In the genomic region with DNA sequence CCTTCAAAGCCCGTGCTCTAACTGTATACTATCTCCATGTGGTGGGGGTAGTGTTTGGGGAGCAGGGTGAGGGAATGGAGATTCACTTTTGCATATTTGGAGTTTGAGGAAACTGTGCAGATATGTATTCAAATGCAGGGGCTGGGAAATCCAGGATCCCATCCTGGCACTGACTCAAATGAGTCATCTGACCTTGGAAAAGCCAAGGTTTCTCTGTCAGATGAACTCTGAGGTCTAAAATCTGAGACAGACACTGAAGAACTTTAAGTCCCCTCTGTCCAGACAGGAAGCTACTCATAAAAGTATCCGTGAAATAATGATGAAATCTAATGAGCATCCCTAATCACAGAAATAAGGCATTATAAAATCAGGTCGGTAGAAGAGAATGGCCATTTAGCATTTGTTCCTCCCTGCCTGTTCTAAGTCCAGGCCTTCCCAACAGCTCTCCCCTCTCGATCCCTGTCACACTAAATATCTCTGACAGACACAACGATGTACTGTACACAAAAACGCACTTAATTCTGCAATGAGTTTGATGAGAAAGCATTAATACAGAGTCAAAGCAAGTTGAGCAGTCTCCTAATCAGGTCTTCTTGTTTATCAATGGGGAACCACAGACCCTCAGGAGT, we compare ENCODE assay signal across 15 cellular contexts. TPM values are rescaled to one million over a fixed set of nuclear protein-coding genes. Genes with fewer than 3 reads are reported as not detected.
A peak's percentile ranks its signal among the peaks of the same experiment; 100 is the strongest.
DNase-seq lines count a peak whose midpoint lies in the region; ATAC-seq and TF ChIP-seq lines count a peak whose summit lies in the region.
"Had no signal": no experiment of that assay in that cellular context is flagged by ENCODE, and none has a peak within 500 bp of the region (broad histone marks: within the 10 kb centered on the region; RNA-seq: fewer than 3 reads in every experiment).

No MANE protein-coding gene starts in this region.

- DNase-seq in CD4-positive, alpha-beta memory T cell: no peak
- no peak for DNase-seq in HFFc6
- peak; percentile 44 for DNase-seq in brain microvascular endothelial cell
- DNase-seq in myocyte (ENCODE audit: low read depth): peak; percentile 52
- DNase-seq in glutamatergic neuron: no peak
- no peak for DNase-seq in NCI-H524 (lab: John Stamatoyannopoulos, UW)
- DNase-seq in COLO668 (lab: John Stamatoyannopoulos, UW; ENCODE audit: unreplicated experiment): no peak
- DNase-seq: activated CD8-positive, alpha-beta memory T cell treated with anti-CD3 and anti-CD28 coated beads for 24 hours; DMS153; H9; KBM-7; NCI-H2029 treated with DMSO at 0.1 percent for 48 hours; testis had no signal

- H3K9me3 ChIP-seq in CD4-positive, alpha-beta memory T cell (ENCODE audit: control insufficient read depth in 1 of 2, low read length in 2 of 2): no peaks in the 10 kb centered on the region
- H3K9me3 ChIP-seq: testis had no signal

- no peaks in the 10 kb centered on the region for H3K27me3 Mint-ChIP-seq in CD4-positive, alpha-beta memory T cell
- no peaks in the 10 kb centered on the region; the same call in 1 of the 2 replicates for H3K27me3 Mint-ChIP-seq in HFFc6 (ENCODE audit: insufficient read depth)
- peaks cover 8% of the 10 kb centered on the region for H3K27me3 Mint-ChIP-seq in glutamatergic neuron (ENCODE audit: unreplicated experiment)

- in situ Hi-C loops in brain microvascular endothelial cell (cut with HindIII; ENCODE audit: low pct_ligation_motif_present, low sequenced_read_pairs): no loop called here

- H3K4me1 Mint-ChIP-seq in CD4-positive, alpha-beta memory T cell: peaks cover 58 to 82% (median 72%) of the 10 kb centered on the region in 4 donors
- H3K4me1 Mint-ChIP-seq in HFFc6 (ENCODE audit: low read depth) (peaks cover 25% of the 10 kb centered on the region), glutamatergic neuron (ENCODE audit: low read depth, unreplicated experiment) (peaks cover 40% of the 10 kb centered on the region)

- peak overlapping the region; percentile 38 to 74 (median 53) for H3K27ac Mint-ChIP-seq in CD4-positive, alpha-beta memory T cell
- H3K27ac Mint-ChIP-seq in HFFc6 (peak overlapping the region; percentile 47), glutamatergic neuron (ENCODE audit: unreplicated experiment) (no peak overlapping the region)
- H3K27ac Mint-ChIP-seq: T-helper 1 cell treated with Interleukin-12 subunit alpha and Interleukin-12 subunit beta and Interleukin-4 antibody, amounts not matched to agents 30 μg/mL and 1 μg/mL, for 36 hours had no signal

- no peak overlapping the region for H3K4me3 ChIP-seq in CD4-positive, alpha-beta memory T cell (ENCODE audit: low read length in 2 of 2)
- no peak overlapping the region for H3K4me3 ChIP-seq in brain microvascular endothelial cell (ENCODE audit: low read depth, low read length)
- H3K4me3 ChIP-seq: testis had no signal

- ATAC-seq in HG03139 (IDR thresholded peaks at IDR 0.05; ENCODE audit: unreplicated experiment): no peak

- H3K4me1 ChIP-seq in CD4-positive, alpha-beta memory T cell (ENCODE audit: insufficient read depth, low read length): peaks cover 65% of the 10 kb centered on the region
- H3K4me1 ChIP-seq: testis had no signal

- H3K36me3 Mint-ChIP-seq in CD4-positive, alpha-beta memory T cell: peaks cover 34 to 36% of the 10 kb centered on the region in 2 donors
- H3K36me3 Mint-ChIP-seq in HFFc6 (ENCODE audit: low read depth) (peaks cover 21% of the 10 kb centered on the region), glutamatergic neuron (ENCODE audit: unreplicated experiment) (peaks cover 14% of the 10 kb centered on the region)

- H3K9me3 Mint-ChIP-seq in CD4-positive, alpha-beta memory T cell: peaks cover 0 to 5% (median 0%) of the 10 kb centered on the region in 8 donors
- H3K9me3 Mint-ChIP-seq in HFFc6: peaks cover 6% of the 10 kb centered on the region; the same call in 1 of the 2 replicates
- peaks cover 16% of the 10 kb centered on the region for H3K9me3 Mint-ChIP-seq in glutamatergic neuron (ENCODE audit: unreplicated experiment)

- POLR2A ChIA-PET in CD4-positive, alpha-beta memory T cell (lab: Charles Lee; ENCODE audit: partially characterized antibody): interaction anchor here (1.0 to 7.4 kb wide), 2 partner anchors 14 to 44 kb away, joined by 3 to 53 read pairs; a partner anchor contains a TSS

- no peaks in the 10 kb centered on the region for H3K27me3 ChIP-seq in CD4-positive, alpha-beta memory T cell (ENCODE audit: insufficient read depth, low read length)
- no peaks in the 10 kb centered on the region for H3K27me3 ChIP-seq in brain microvascular endothelial cell (replicated peaks)
- H3K27me3 ChIP-seq: testis had no signal

- intact Hi-C loops in CD4-positive, alpha-beta memory T cell (cut with micrococcal nuclease): no loop called here

- H3K27ac ChIP-seq in CD4-positive, alpha-beta memory T cell (ENCODE audit: low read depth, low read length): no peak overlapping the region
- no peak overlapping the region for H3K27ac ChIP-seq in brain microvascular endothelial cell
- H3K27ac ChIP-seq: testis had no signal

- peak overlapping the region in 1 of 8 donors; percentile 38 for H3K4me3 Mint-ChIP-seq in CD4-positive, alpha-beta memory T cell
- H3K4me3 Mint-ChIP-seq in HFFc6: no peak overlapping the region
- no peak overlapping the region for H3K4me3 Mint-ChIP-seq in glutamatergic neuron (ENCODE audit: unreplicated experiment)
- H3K4me3 Mint-ChIP-seq: H9; T-helper 1 cell treated with Interleukin-12 subunit alpha and Interleukin-12 subunit beta and Interleukin-4 antibody, amounts not matched to agents 30 μg/mL and 1 μg/mL, for 36 hours had no signal

- TF ChIP-seq CTCF in HFFc6 (IDR thresholded peaks at IDR 0.05): no peak
- no peak for TF ChIP-seq CTCF in brain microvascular endothelial cell (IDR thresholded peaks at IDR 0.05; ENCODE audit: low read depth, low read length, missing control alignments)
- no peak for TF ChIP-seq CTCF in glutamatergic neuron (IDR thresholded peaks at IDR 0.05; ENCODE audit: partially characterized antibody, unreplicated experiment)

- CTCF ChIA-PET in CD4-positive, alpha-beta memory T cell (lab: Charles Lee; ENCODE audit: partially characterized antibody): interaction anchor here (1.1 to 2.1 kb wide), 4 partner anchors 13 to 49 kb away, joined by 3 to 5 read pairs (median 4); no protein-coding TSS in a partner anchor

- peaks cover 6% of the 10 kb centered on the region for H3K36me3 ChIP-seq in CD4-positive, alpha-beta memory T cell (ENCODE audit: insufficient read depth, low read length)
- H3K36me3 ChIP-seq in brain microvascular endothelial cell (replicated peaks): no peaks in the 10 kb centered on the region

RNA-seq across cellular contexts. Expression of a gene that starts 14.4 kb away (rescaled TPM):
- 100 to 1,000 TPM in 1 of 2 experiments, 10 to 100 TPM in 1; 99.7 to 102 TPM for total RNA-seq in CD4-positive, alpha-beta memory T cell
- polyA plus RNA-seq in CD4-positive, alpha-beta memory T cell: 10 to 100 TPM in 1 of 2 donors, 1 to 10 TPM in 1; 8.5 to 50.1 TPM
- 10 to 100 TPM; 43.7 to 66.3 (median 57.4) TPM for total RNA-seq in HFFc6 (2021; fragmentation: NEBNext Ultra II Directional; extraction: Animal tissue kit (Norgen Biotek cat#: 25700))
- total RNA-seq in myocyte: 24.1 and 43.3 TPM in 2 replicates
- polyA plus RNA-seq in myocyte (2012): 16.4 TPM
- total RNA-seq in glutamatergic neuron (ENCODE audit: unreplicated experiment): 104 TPM

RNA-seq across cellular contexts. Expression of a gene that starts 55.3 kb away (rescaled TPM):
- not detected for total RNA-seq in CD4-positive, alpha-beta memory T cell
- not detected for polyA plus RNA-seq in CD4-positive, alpha-beta memory T cell
- total RNA-seq in HFFc6 (2021; fragmentation: NEBNext Ultra II Directional; extraction: Animal tissue kit (Norgen Biotek cat#: 25700)): under 1 TPM in 1 of 6 experiments, not detected in 5; 0.34 TPM
- not detected in 2 replicates for total RNA-seq in myocyte
- polyA plus RNA-seq in myocyte (2012): 0.68 TPM
- total RNA-seq in glutamatergic neuron (ENCODE audit: unreplicated experiment): 0.61 TPM

Comparison
In these comparisons a context has a peak if more than half of its experiments do, and no peak if none do; other contexts are left out.
1. DNase-seq: peak in brain microvascular endothelial cell (single experiment) and myocyte (single experiment); none in CD4-positive, alpha-beta memory T cell (0 of 5), HFFc6 (single experiment), glutamatergic neuron (single experiment), NCI-H524 (0 of 2) and COLO668 (single experiment).